Comparison of ENCODE assay signal across 1 cellular context in genomic region chr2:105721991-105722511, GRCh38.
TF ChIP-seq lines count a peak whose summit lies in the region.

No MANE protein-coding gene starts in this region.

TF ChIP-seq in K562, 482 proteins besides CTCF, POLR2A, EP300 and RAD21 (continued from another document and continues in another):
- TF ChIP-seq MGA (IDR thresholded peaks at IDR 0.05) (peak; percentile 63), NR2C2 (CRISPR knock-in tag; IDR thresholded peaks at IDR 0.05) (no peak), NR2C2 (tag; IDR thresholded peaks at IDR 0.05) (peak; percentile 49), MBD1 (CRISPR knock-in tag; IDR thresholded peaks at IDR 0.05) (no peak), ARID3B (CRISPR knock-in tag; IDR thresholded peaks at IDR 0.05; ENCODE audit: borderline replicate concordance) (no peak), CTBP1 (IDR thresholded peaks at IDR 0.05; ENCODE audit: borderline replicate concordance) (peak; percentile 91), CXXC5 (CRISPR knock-in tag; IDR thresholded peaks at IDR 0.05) (peak; percentile 31; the same call in 1 of the 2 replicates), KAT7 (CRISPR knock-in tag; IDR thresholded peaks at IDR 0.05; ENCODE audit: borderline replicate concordance) (no peak), JUN (IDR thresholded peaks at IDR 0.05; ENCODE audit: borderline replicate concordance, low read depth, low read length) (peak; percentile 54; the same call in 1 of the 2 replicates), JUN (CRISPR knock-in tag; IDR thresholded peaks at IDR 0.05; ENCODE audit: borderline replicate concordance) (no peak), STAG1 (CRISPR knock-in tag; IDR thresholded peaks at IDR 0.05; ENCODE audit: borderline replicate concordance) (no peak), SRF (CRISPR knock-in tag; IDR thresholded peaks at IDR 0.05) (peak in 1 of 2 experiments; percentile 79; a peak in 2 of 4 replicates), CLOCK (CRISPR knock-in tag; IDR thresholded peaks at IDR 0.05; ENCODE audit: borderline replicate concordance) (no peak), RCOR1 (IDR thresholded peaks at IDR 0.05; ENCODE audit: borderline replicate concordance in 1 of 2, low read depth in 2 of 2, low read length in 2 of 2) (peak in 1 of 2 experiments; percentile 56; a peak in 1 of 4 replicates), ESRRA (IDR thresholded peaks at IDR 0.05; ENCODE audit: borderline replicate concordance, low read depth) (peak; percentile 37; the same call in 1 of the 2 replicates), ETS1 (conservative IDR thresholded peaks at IDR 0.05; ENCODE audit: control insufficient read depth, low read depth, low read length) (no peak), TEAD4 (IDR thresholded peaks at IDR 0.05; ENCODE audit: low read length) (peak; percentile 28; the same call in 1 of the 2 replicates), TEAD4 (CRISPR knock-in tag; IDR thresholded peaks at IDR 0.05; ENCODE audit: borderline replicate concordance) (no peak), ARID1B (IDR thresholded peaks at IDR 0.05) (peak; percentile 43; the same call in 1 of the 2 replicates), MECOM (CRISPR knock-in tag; IDR thresholded peaks at IDR 0.05) (peak; percentile 63; the same call in 1 of the 2 replicates), ARNT (IDR thresholded peaks at IDR 0.05) (no peak), MLX (CRISPR knock-in tag; conservative IDR thresholded peaks at IDR 0.05) (no peak), USF2 (CRISPR knock-in tag; IDR thresholded peaks at IDR 0.05) (0 out of 2 replicates have a peak, but pooled peaks have one; percentile 18), ZFP36 (IDR thresholded peaks at IDR 0.05; ENCODE audit: low read depth, low read length, partially characterized antibody) (peak; percentile 83), TOE1 (IDR thresholded peaks at IDR 0.05; ENCODE audit: borderline replicate concordance) (peak; percentile 60; the same call in 1 of the 2 replicates), TOE1 (CRISPR knock-in tag; IDR thresholded peaks at IDR 0.05; ENCODE audit: borderline replicate concordance, low read depth) (no peak), ZBTB12 (CRISPR knock-in tag; IDR thresholded peaks at IDR 0.05) (0 out of 2 replicates have a peak, but pooled peaks have one; percentile 50), MAZ (CRISPR knock-in tag; conservative IDR thresholded peaks at IDR 0.05 in 1 of 2, IDR thresholded peaks at IDR 0.05 in 1 of 2) (peak in 1 of 2 experiments; percentile 47; a peak in 1 of 4 replicates), RBM25 (IDR thresholded peaks at IDR 0.05; ENCODE audit: low read depth, low read length, severe bottlenecking) (no peak), ATF7 (IDR thresholded peaks at IDR 0.05) (peak; percentile 55; the same call in 1 of the 2 replicates), ZEB2 (IDR thresholded peaks at IDR 0.05) (0 out of 2 replicates have a peak, but pooled peaks have one; percentile 20), ZNF589 (CRISPR knock-in tag; IDR thresholded peaks at IDR 0.05; ENCODE audit: low read depth) (peak; percentile 27; the same call in 1 of the 2 replicates), PHB (CRISPR knock-in tag; IDR thresholded peaks at IDR 0.05) (no peak), ATF3 (IDR thresholded peaks at IDR 0.05) (peak; percentile 41; the same call in 1 of the 2 replicates), ATF3 (CRISPR knock-in tag; conservative IDR thresholded peaks at IDR 0.05) (no peak)
